Comparison of ENCODE assay signal across 10 cellular contexts in genomic region chr6:157223021-157223430, GRCh38.
DNase-seq lines count a peak whose midpoint lies in the region; ATAC-seq and TF ChIP-seq lines count a peak whose summit lies in the region.
"Had no signal": no experiment of that assay in that cellular context is flagged by ENCODE, and none has a peak within 500 bp of the region (broad histone marks: within the 10 kb centered on the region; RNA-seq: fewer than 3 reads in every experiment).

No MANE protein-coding gene starts in this region.

- H3K4me3 ChIP-seq in ascending aorta = no peak overlapping the region
- H3K4me3 ChIP-seq in gastrocnemius medialis = no peak overlapping the region

- DNase-seq in AG20443 (ENCODE audit: low spot score) = peak; percentile 44
- peak; percentile 56 for DNase-seq in GM13976 (ENCODE audit: low spot score)
- DNase-seq in Kasumi-1 (lab: John Stamatoyannopoulos, UW) = peak; percentile 76 to 79
- DNase-seq in ascending aorta (ENCODE audit: low spot score in 2 of 2) = peak in 1 of 2 donors; percentile 59
- no peak for DNase-seq in HCEC 1CT
- no peak for DNase-seq in NCI-H2029 (lab: John Stamatoyannopoulos, UW)
- DNase-seq in anterior cingulate cortex (lab: John Stamatoyannopoulos, UW) = no peak
- no peak for DNase-seq in gastrocnemius medialis
- DNase-seq: NCI-H1092, Right ventricle myocardium superior had no signal

- intact Hi-C loops in ascending aorta (cut with DNase I) = loop anchor here (5.0 kb wide), 1 partner anchor 76 kb away; no protein-coding TSS in a partner anchor
- intact Hi-C loops in gastrocnemius medialis (cut with DNase I; ENCODE audit: low total_unique reads) = no loop called here

- H3K27ac ChIP-seq in ascending aorta = peak overlapping the region; percentile 76 to 87
- no peak overlapping the region for H3K27ac ChIP-seq in gastrocnemius medialis

- H3K9me3 ChIP-seq in ascending aorta (no peaks in the 10 kb centered on the region), gastrocnemius medialis (no peaks in the 10 kb centered on the region)

- H3K27me3 ChIP-seq in ascending aorta (no peaks in the 10 kb centered on the region), gastrocnemius medialis (no peaks in the 10 kb centered on the region)

- in situ Hi-C loops in GM13976 (cut with MboI; ENCODE audit: low sequenced_read_pairs, unreplicated experiment) (no loop called here), gastrocnemius medialis (cut with MboI; ENCODE audit: low sequenced_read_pairs in 4 of 4) (loop anchor here in 1 of 4 donors (10.0 kb wide), 1 partner anchor 52 kb away; no protein-coding TSS in a partner anchor)

- no peak for TF ChIP-seq POLR2A in gastrocnemius medialis (IDR thresholded peaks at IDR 0.05)

- no peak for ATAC-seq in gastrocnemius medialis

- TF ChIP-seq CTCF in GM13976 (IDR thresholded peaks at IDR 0.05; ENCODE audit: borderline replicate concordance, control extremely low read depth, extremely low read depth, insufficient read depth, missing control alignments) (no peak), ascending aorta (IDR thresholded peaks at IDR 0.05) (no peak), gastrocnemius medialis (IDR thresholded peaks at IDR 0.05 in 4 of 5, conservative IDR thresholded peaks at IDR 0.05 in 1 of 5) (no peak)

- H3K4me1 ChIP-seq in ascending aorta (peaks cover 14 to 64% of the 10 kb centered on the region in 2 donors), gastrocnemius medialis (peaks cover 22 to 25% of the 10 kb centered on the region in 2 donors)

- no peaks in the 10 kb centered on the region for H3K36me3 ChIP-seq in ascending aorta
- no peaks in the 10 kb centered on the region for H3K36me3 ChIP-seq in gastrocnemius medialis

Comparison
In these comparisons a context has a peak if more than half of its experiments do, and no peak if none do; other contexts are left out.
1. DNase-seq: peak in AG20443 (single experiment), GM13976 (single experiment) and Kasumi-1 (2 of 2); none in HCEC 1CT (single experiment), NCI-H2029 (single experiment), anterior cingulate cortex (0 of 58) and gastrocnemius medialis (0 of 2).
2. H3K27ac ChIP-seq: peak in ascending aorta (2 of 2); none in gastrocnemius medialis (0 of 4).